In genomic region chr3:121063628-121064027, GRCh38 we compare ENCODE assay signal across 21 cellular contexts.
"Had no signal": no experiment of that assay in that cellular context is flagged by ENCODE, and none has a peak within 500 bp of the region (broad histone marks: within the 10 kb centered on the region; RNA-seq: fewer than 3 reads in every experiment).

No MANE protein-coding gene starts in this region.

- H3K4me3 ChIP-seq: body of pancreas, colonic mucosa, esophagus muscularis mucosa, hepatocyte, skin epidermis, tibial nerve, vagina had no signal

- H3K36me3 Mint-ChIP-seq: activated naive CD8-positive, alpha-beta T cell had no signal

- H3K4me3 Mint-ChIP-seq: activated CD8-positive, alpha-beta T cell treated with anti-CD3 and anti-CD28 coated beads for 36 hours; activated naive CD8-positive, alpha-beta T cell; nephron had no signal

- H3K9me3 Mint-ChIP-seq: nephron had no signal

- H3K4me1 Mint-ChIP-seq: nephron had no signal

- ATAC-seq: activated CD8-positive, alpha-beta T cell treated with anti-CD3 and anti-CD28 coated beads for 36 hours; body of pancreas had no signal

- DNase-seq: activated CD4-positive, alpha-beta T cell treated with anti-CD3 and anti-CD28 coated beads for 4 hours; activated CD8-positive, alpha-beta T cell treated with anti-CD3 and anti-CD28 coated beads for 36 hours; activated gamma-delta T cell treated with Interleukin-2 at 50 U/mL for 16 hours; activated T-cell treated with anti-CD3 and anti-CD28 coated beads, Interleukin-2, amount 50 U/mL, for 48 hours; amygdala; body of pancreas; caudate nucleus; colonic mucosa; kidney glomerular epithelial cell; occipital lobe; stimulated activated CD4-positive, alpha-beta T cell treated with anti-CD3 and anti-CD28 coated beads, Interleukin-15, amount 100 ng/mL, for 24 hours; stimulated activated CD4-positive, alpha-beta T cell treated with anti-CD3 and anti-CD28 coated beads, Interleukin-4, amount 100 ng/mL, for 24 hours; stimulated activated naive CD4-positive, alpha-beta T cell; WERI-Rb-1 had no signal

- H3K36me3 ChIP-seq: colonic mucosa, esophagus muscularis mucosa, tibial nerve, vagina, WERI-Rb-1 had no signal

- H3K27ac Mint-ChIP-seq: activated CD8-positive, alpha-beta T cell treated with anti-CD3 and anti-CD28 coated beads for 36 hours; activated naive CD8-positive, alpha-beta T cell; nephron had no signal

- H3K27ac ChIP-seq: body of pancreas, colonic mucosa, esophagus muscularis mucosa, hepatocyte, tibial nerve, vagina, WERI-Rb-1 had no signal

- H2AFZ ChIP-seq: hepatocyte had no signal

- H3K9me3 ChIP-seq: body of pancreas, colonic mucosa, esophagus muscularis mucosa, vagina had no signal

- H3K27me3 ChIP-seq: body of pancreas, colonic mucosa, esophagus muscularis mucosa, hepatocyte, tibial nerve, vagina had no signal

- H3K79me2 ChIP-seq: hepatocyte had no signal

- H3K4me2 ChIP-seq: hepatocyte had no signal

- H3K27me3 Mint-ChIP-seq: activated CD8-positive, alpha-beta T cell treated with anti-CD3 and anti-CD28 coated beads for 36 hours; activated naive CD8-positive, alpha-beta T cell had no signal

- H3K4me1 ChIP-seq: body of pancreas, colonic mucosa, esophagus muscularis mucosa, tibial nerve, vagina had no signal
